12 cellular contexts compared by ENCODE assay signal in genomic region chr9:38681747-38682227, GRCh38. TPM values are rescaled to one million over a fixed set of nuclear protein-coding genes. Genes with fewer than 3 reads are reported as not detected.
A peak's percentile ranks its signal among the peaks of the same experiment; 100 is the strongest.
DNase-seq lines count a peak whose midpoint lies in the region; ATAC-seq, FAIRE-seq and TF ChIP-seq lines count a peak whose summit lies in the region.
"Had no signal": no experiment of that assay in that cellular context is flagged by ENCODE, and none has a peak within 500 bp of the region (broad histone marks: within the 10 kb centered on the region; RNA-seq: fewer than 3 reads in every experiment).

No MANE protein-coding gene starts in this region.

- no peaks in the 10 kb centered on the region; a peak in 1 of 4 replicates for H3K27me3 ChIP-seq in GM12878 (replicated peaks in 1 of 2; ENCODE audit: control insufficient read depth in 2 of 2, insufficient read depth in 2 of 2, low read length in 1 of 2)
- H3K27me3 ChIP-seq in suprapubic skin, result no peaks in the 10 kb centered on the region
- H3K27me3 ChIP-seq: left lung had no signal

- H3K27ac ChIP-seq in GM12878 (ENCODE audit: control insufficient read depth, insufficient read depth) (no peak overlapping the region), suprapubic skin (no peak overlapping the region)
- H3K27ac ChIP-seq: left lung had no signal

- RAD21 ChIA-PET in GM12878 (lab: Charles Lee; ENCODE audit: unreplicated experiment), result interaction anchor here (1.0 kb wide), 1 partner anchor 10 kb away, joined by 4 read pairs; no protein-coding TSS in a partner anchor

- no peaks in the 10 kb centered on the region; the same call in 1 of the 2 replicates for H4K20me1 ChIP-seq in GM12878 (ENCODE audit: control insufficient read depth, insufficient read depth)

- TF ChIP-seq RAD21 in GM12878 (IDR thresholded peaks at IDR 0.05; ENCODE audit: insufficient read depth, low read depth, low read length), result no peak

- POLR2A ChIA-PET in GM12878 (lab: Charles Lee), result interaction anchor here (1.2 kb wide), 1 partner anchor 9 kb away, joined by 3 read pairs; no protein-coding TSS in a partner anchor
- POLR2A ChIA-PET in GM10248 (lab: Yijun Ruan, JAX), result no interaction called here

- no peaks in the 10 kb centered on the region for H3K9me3 ChIP-seq in GM12878 (replicated peaks; ENCODE audit: control insufficient read depth, insufficient read depth, low read length)
- no peaks in the 10 kb centered on the region for H3K9me3 ChIP-seq in suprapubic skin
- H3K9me3 ChIP-seq: left lung had no signal

- no peaks in the 10 kb centered on the region for H3K36me3 ChIP-seq in GM12878 (ENCODE audit: control insufficient read depth in 2 of 2, insufficient read depth in 2 of 2, low read length in 1 of 2)
- H3K36me3 ChIP-seq in suprapubic skin, result no peaks in the 10 kb centered on the region
- H3K36me3 ChIP-seq: left lung had no signal

- 25% methylated on average over 4 of the region's 4 CpGs for WGBS in GM12878 (ENCODE audit: insufficient coverage, insufficient replicate concordance, low lambda C conversion rate, missing lambda C conversion rate)
- WGBS in suprapubic skin, result 50% methylated on average over 4 of the region's 4 CpGs

- CTCF ChIA-PET in GM12878 (lab: Yijun Ruan, JAX) (interaction anchor here (1.1 kb wide), 1 partner anchor 9 kb away, joined by 4 read pairs; no protein-coding TSS in a partner anchor), GM10248 (lab: Yijun Ruan, JAX) (interaction anchor here (1.8 kb wide), 1 partner anchor 9 kb away, joined by 11 read pairs; no protein-coding TSS in a partner anchor)

- TF ChIP-seq CTCF in GM12878 (IDR thresholded peaks at IDR 0.05 in 2 of 3, conservative IDR thresholded peaks at IDR 0.05 in 1 of 3; ENCODE audit: control insufficient read depth in 2 of 3, extremely low read depth in 1 of 3, insufficient read depth in 1 of 3, low read depth in 3 of 3, low read length in 3 of 3) (no peak), suprapubic skin (IDR thresholded peaks at IDR 0.05) (no peak), GM10248 (IDR thresholded peaks at IDR 0.05; ENCODE audit: control extremely low read depth, extremely low read depth, low read depth, missing control alignments) (no peak), GM13976 (IDR thresholded peaks at IDR 0.05; ENCODE audit: borderline replicate concordance, control extremely low read depth, extremely low read depth, insufficient read depth, missing control alignments) (no peak)

- no peak overlapping the region for H3K9ac ChIP-seq in GM12878 (ENCODE audit: control insufficient read depth, insufficient read depth, low read length)

- no peak overlapping the region for H2AFZ ChIP-seq in GM12878 (ENCODE audit: control insufficient read depth, low read depth, low read length)

- no peaks in the 10 kb centered on the region for H3K79me2 ChIP-seq in GM12878 (ENCODE audit: control insufficient read depth, insufficient read depth, low read length)

- no peak for FAIRE-seq in GM12878 (lab: Jason Lieb, UNC)
- FAIRE-seq: TTC549 had no signal

- in situ Hi-C loops in GM12878 (cut with MboI) (loop anchor here (25.0 kb wide), 1 partner anchor 769 kb away; the partner anchor contains the start of gene SLC25A51), GM13976 (cut with MboI; ENCODE audit: low sequenced_read_pairs, unreplicated experiment) (loop anchor here (25.0 kb wide), 1 partner anchor 269 kb away; the partner anchor contains the start of gene IGFBPL1)

- intact Hi-C loops in GM12878 (cut with micrococcal nuclease; ENCODE audit: unreplicated experiment), result no loop called here

- H3K4me1 ChIP-seq in GM12878 (ENCODE audit: control insufficient read depth, insufficient read depth, low read length), result no peaks in the 10 kb centered on the region
- H3K4me1 ChIP-seq in suprapubic skin, result peaks cover under 1% of the 10 kb centered on the region
- H3K4me1 ChIP-seq: left lung had no signal

- BruUV-seq in GM12878 (replicated peaks; lab: Mats Ljungman, UMichigan), result no TSS peak

- SMC1A ChIA-PET in GM12878 (lab: Charles Lee; ENCODE audit: uncharacterized antibody, unreplicated experiment), result interaction anchor here (1.1 kb wide), 1 partner anchor 10 kb away, joined by 3 read pairs; no protein-coding TSS in a partner anchor

- TF ChIP-seq EP300 in GM12878 (IDR thresholded peaks at IDR 0.05; ENCODE audit: borderline replicate concordance in 1 of 2, control insufficient read depth in 1 of 2, low read depth in 2 of 2, low read length in 2 of 2), result no peak
- TF ChIP-seq EP300 in suprapubic skin (IDR thresholded peaks at IDR 0.05), result no peak

- no peak overlapping the region for H3K4me2 ChIP-seq in GM12878 (ENCODE audit: control insufficient read depth, insufficient read depth)

- DNase-seq in COLO829 (ENCODE audit: low spot score) (peak; percentile 96), HPDE6-E6E7 (ENCODE audit: extremely low spot score) (peak; percentile 23), GM12878 (ENCODE audit: low read depth, low spot score) (no peak), kidney tubule cell (ENCODE audit: low spot score) (peak; percentile 64), suprapubic skin (ENCODE audit: low spot score in 2 of 2) (no peak), GM10248 (ENCODE audit: extremely low spot score) (no peak), GM13976 (ENCODE audit: low spot score) (no peak), globus pallidus (ENCODE audit: low spot score) (no peak)
- DNase-seq: activated effector memory CD4-positive, alpha-beta T cell treated with Interleukin-2 at 50 U/mL for 16 hours; COR-L47; left lung had no signal

- no peak overlapping the region for H3K4me3 ChIP-seq in GM12878
- H3K4me3 ChIP-seq in suprapubic skin, result no peak overlapping the region
- H3K4me3 ChIP-seq: left lung had no signal

- no peak for TF ChIP-seq POLR2A in GM12878 (IDR thresholded peaks at IDR 0.05; ENCODE audit: low read depth, low read length)
- TF ChIP-seq POLR2A in suprapubic skin (IDR thresholded peaks at IDR 0.05), result no peak

- ATAC-seq in GM12878, result peak; percentile 58
- ATAC-seq: left lung had no signal

TF ChIP-seq in GM12878, 131 proteins besides CTCF, POLR2A, EP300 and RAD21:
- 0 out of 2 replicates have a peak, but pooled peaks have one; percentile 17 for TF ChIP-seq NR2F1 (conservative IDR thresholded peaks at IDR 0.05)
- TF ChIP-seq BACH1 (IDR thresholded peaks at IDR 0.05; ENCODE audit: borderline replicate concordance), result no peak
- peak; percentile 30; the same call in 1 of the 2 replicates for TF ChIP-seq BCL11A (IDR thresholded peaks at IDR 0.05; ENCODE audit: low read depth, low read length)
- TF ChIP-seq RAD51 (IDR thresholded peaks at IDR 0.05), result no peak
- no peak for TF ChIP-seq FOXK2 (IDR thresholded peaks at IDR 0.05)
- TF ChIP-seq NRF1 (conservative IDR thresholded peaks at IDR 0.05; ENCODE audit: low read depth, low read length), result no peak
- peak; percentile 38; the same call in 1 of the 2 replicates for TF ChIP-seq ATF2 (IDR thresholded peaks at IDR 0.05; ENCODE audit: low read length)
- TF ChIP-seq RUNX3 (IDR thresholded peaks at IDR 0.05; ENCODE audit: low read length), result 0 out of 2 replicates have a peak, but pooled peaks have one; percentile 14
- no peak for TF ChIP-seq NFIC (IDR thresholded peaks at IDR 0.05; ENCODE audit: low read depth, low read length)
- TF ChIP-seq IRF4 (IDR thresholded peaks at IDR 0.05; ENCODE audit: low read depth, low read length), result peak; percentile 31; the same call in 1 of the 2 replicates
- TF ChIP-seq BCL3 (IDR thresholded peaks at IDR 0.05; ENCODE audit: borderline replicate concordance, insufficient read depth, low read depth, low read length, poor library complexity, severe bottlenecking), result no peak
- peak; percentile 87 for TF ChIP-seq JUNB (IDR thresholded peaks at IDR 0.05)
TF ChIP-seq in GM12878: peak in this region for 6.

RNA-seq across cellular contexts. Expression of gene FAM240B, which starts 38.1 kb away (rescaled TPM):
- total RNA-seq in GM12878 (2013; cell fraction: nucleolus; rRNA removed), result not detected in 2 replicates
- not detected in 2 replicates for total RNA-seq in GM12878 (2014; rRNA removed)
- not detected in 2 replicates for total RNA-seq in GM12878 (2014; rRNA removed; fragmentation: Illumina TruSeq; extraction: Trizol)
- total RNA-seq in GM12878 (2021), result not detected in 2 replicates
- not detected for polyA plus RNA-seq in GM12878 (2011; ENCODE audit: low read depth)
- not detected in 2 replicates for polyA plus RNA-seq in GM12878 (2011; rRNA removed)
- not detected in 2 replicates for polyA plus RNA-seq in GM12878 (2011; cell fraction: cytosol; rRNA removed)
- polyA plus RNA-seq in GM12878 (2011; cell fraction: nucleus; rRNA removed), result not detected in 2 replicates
- not detected in 2 replicates for polyA plus RNA-seq in GM12878 (2012)
- not detected in 2 replicates for polyA plus RNA-seq in GM12878 (2014; fragmentation: Illumina TruSeq; extraction: Trizol)
- not detected for polyA plus RNA-seq in GM12878 (2014; fragmentation: Nextera tagmentation; extraction: Ambion mirVana)
- not detected in 2 replicates for polyA plus RNA-seq in GM12878 (2014; rRNA removed)
- not detected for polyA plus RNA-seq in GM12878 (2016; fragmentation: Nextera tagmentation; extraction: Ambion mirVana)
- not detected in 2 replicates for polyA minus RNA-seq in GM12878 (2011; rRNA and poly(A)+ RNA removed)
- polyA minus RNA-seq in GM12878 (2011; cell fraction: cytosol; rRNA and poly(A)+ RNA removed), result not detected in 2 replicates
- polyA minus RNA-seq in GM12878 (2011; cell fraction: nucleus; rRNA and poly(A)+ RNA removed), result not detected in 2 replicates
- not detected for total RNA-seq in suprapubic skin
- total RNA-seq: left lung had no signal

Comparison
In these comparisons a context has a peak if more than half of its experiments do, and no peak if none do; other contexts are left out.
1. DNase-seq: peak in COLO829 (single experiment), HPDE6-E6E7 (single experiment) and kidney tubule cell (single experiment); none in GM12878 (single experiment), suprapubic skin (0 of 2), GM10248 (single experiment), GM13976 (single experiment) and globus pallidus (single experiment).